ENCODE assay signal across 8 cellular contexts in genomic region chr2:70919672-70920366, GRCh38. TPM values are rescaled to one million over a fixed set of nuclear protein-coding genes. Genes with fewer than 3 reads are reported as not detected.
A peak's percentile ranks its signal among the peaks of the same experiment; 100 is the strongest.
DNase-seq lines count a peak whose midpoint lies in the region; TF ChIP-seq lines count a peak whose summit lies in the region.

No MANE protein-coding gene starts in this region.

- no TSS peak for BruUV-seq in PC-9 (replicated peaks; lab: Mats Ljungman, UMichigan)

- peaks cover 43% of the 10 kb centered on the region for H3K27me3 Mint-ChIP-seq in nephron (ENCODE audit: low read depth)

- 25 to 32% methylated on average over 16 of the region's 16 CpGs for WGBS in esophagus squamous epithelium, 2 donors

- no peaks in the 10 kb centered on the region for H4K20me1 ChIP-seq in PC-9 (ENCODE audit: insufficient read depth)

- CTCF ChIA-PET in PC-9 (lab: Charles Lee), result interaction anchor here (0.7 to 1.5 kb wide), 2 partner anchors 16 to 48 kb away, joined by 3 to 4 read pairs; partner anchors contain the start of gene ATP6V1B1

- H3F3A ChIP-seq in PC-9 (ENCODE audit: insufficient read depth, low read depth), result no peaks in the 10 kb centered on the region

- intact Hi-C loops in PC-9 (cut with micrococcal nuclease; ENCODE audit: unreplicated experiment) (loop anchor here (2.0 kb wide), 3 partner anchors 27 to 49 kb away; no protein-coding TSS in a partner anchor), esophagus squamous epithelium (cut with DNase I) (loop anchor here (5.0 kb wide), 1 partner anchor 48 kb away; no protein-coding TSS in a partner anchor)

- POLR2A ChIA-PET in PC-9 (lab: Charles Lee; ENCODE audit: unreplicated experiment), result interaction anchor here (0.6 kb wide), 1 partner anchor 29 kb away, joined by 3 read pairs; no protein-coding TSS in a partner anchor

- no peak overlapping the region for H2AFZ ChIP-seq in PC-9

- H3K9me3 Mint-ChIP-seq in nephron, result peaks cover 5% of the 10 kb centered on the region

- no peak overlapping the region for H3K4me2 ChIP-seq in PC-9

- no peak overlapping the region for H3K27ac Mint-ChIP-seq in nephron

- no peak overlapping the region for H3K4me3 ChIP-seq in PC-9
- H3K4me3 ChIP-seq in esophagus squamous epithelium, result no peak overlapping the region

- H3K9me3 ChIP-seq in PC-9 (ENCODE audit: insufficient read depth, low read depth) (no peaks in the 10 kb centered on the region), esophagus squamous epithelium (no peaks in the 10 kb centered on the region)

- no peaks in the 10 kb centered on the region for H3K79me2 ChIP-seq in PC-9 (ENCODE audit: low read depth)

- H3K9me2 ChIP-seq in PC-9 (ENCODE audit: insufficient read depth), result no peaks in the 10 kb centered on the region

- DNase-seq in GDM1 (lab: John Stamatoyannopoulos, UW), result peak; percentile 32
- DNase-seq in HK-2 (ENCODE audit: unreplicated experiment), result peak; percentile 83
- peak; percentile 65 to 82 for DNase-seq in PC-9
- peak; percentile 64 for DNase-seq in activated T-cell treated with anti-CD3 and anti-CD28 coated beads for 48 hours (ENCODE audit: low read depth)
- DNase-seq in esophagus squamous epithelium (lab: John Stamatoyannopoulos, UW), result peak; percentile 9
- DNase-seq in stimulated activated naive CD4-positive, alpha-beta T cell treated with Interleukin-2 at 50 U/mL for 16 hours (lab: John Stamatoyannopoulos, UW), result peak; percentile 38
- DNase-seq in NCI-H446 treated with DMSO at 0.1 percent for 48 hours (lab: John Stamatoyannopoulos, UW), result no peak

- H3K4me1 ChIP-seq in PC-9 (replicated peaks; ENCODE audit: insufficient read depth) (no peaks in the 10 kb centered on the region), esophagus squamous epithelium (no peaks in the 10 kb centered on the region)

- peaks cover 24% of the 10 kb centered on the region for H3K4me1 Mint-ChIP-seq in nephron

- no peak for TF ChIP-seq POLR2A in esophagus squamous epithelium (IDR thresholded peaks at IDR 0.05)

- no peak overlapping the region for H3K27ac ChIP-seq in PC-9
- H3K27ac ChIP-seq in esophagus squamous epithelium, result no peak overlapping the region

- no peaks in the 10 kb centered on the region for H3K36me3 ChIP-seq in PC-9 (ENCODE audit: low read depth)
- H3K36me3 ChIP-seq in esophagus squamous epithelium, result no peaks in the 10 kb centered on the region

- no peaks in the 10 kb centered on the region for H3K27me3 ChIP-seq in PC-9 (ENCODE audit: insufficient read depth, low read depth)
- H3K27me3 ChIP-seq in esophagus squamous epithelium, result peaks cover 0 to 74% (median 0%) of the 10 kb centered on the region in 4 donors

- H3K4me3 Mint-ChIP-seq in nephron, result no peak overlapping the region

- TF ChIP-seq CTCF in PC-9 (conservative IDR thresholded peaks at IDR 0.05), result peak; percentile 95
- TF ChIP-seq CTCF in esophagus squamous epithelium (IDR thresholded peaks at IDR 0.05), result peak; percentile 71 to 87 (median 84)
- TF ChIP-seq CTCF in nephron (IDR thresholded peaks at IDR 0.05; ENCODE audit: unreplicated experiment in 3 of 3), result peak; percentile 77 to 82 (median 78)

- no peaks in the 10 kb centered on the region for H3K36me3 Mint-ChIP-seq in nephron (ENCODE audit: low read depth)

RNA-seq across cellular contexts. Expression of gene ATP6V1B1, which starts 15.9 kb away (rescaled TPM):
- total RNA-seq in PC-9 (2021), result 7.8 and 13.9 TPM in 2 replicates
- total RNA-seq in esophagus squamous epithelium, result 1 to 10 TPM in 1 of 4 donors, under 1 TPM in 1, not detected in 2; 0.97 to 1.2 TPM

RNA-seq across cellular contexts. Expression of gene VAX2, which starts 19.4 kb away (rescaled TPM):
- total RNA-seq in PC-9 (2021) (0.58 TPM in 1 of 2 replicates, not detected in the other), esophagus squamous epithelium (1 to 10 TPM in 1 of 4 donors, under 1 TPM in 3; 0.27 to 1.2 (median 0.56) TPM)

RNA-seq across cellular contexts. Expression of gene ANKRD53, which starts 58.6 kb away (rescaled TPM):
- total RNA-seq in PC-9 (2021) (not detected in 2 replicates), esophagus squamous epithelium (under 1 TPM in 2 of 4 donors, not detected in 2; 0.18 to 0.76 TPM)
